Comparison of ENCODE assay signal across 8 cellular contexts in genomic region chr2:26243643-26244478, GRCh38.
DNase-seq lines count a peak whose midpoint lies in the region; ATAC-seq and TF ChIP-seq lines count a peak whose summit lies in the region.

No MANE protein-coding gene starts in this region.

- peak overlapping the region; percentile 76 for H3K27ac ChIP-seq in iPS-18a (ENCODE audit: low read length)
- H3K27ac ChIP-seq in skin epidermis, result peak overlapping the region; percentile 93 to 100 (median 99)

- peaks cover 12% of the 10 kb centered on the region for H3K4me1 ChIP-seq in iPS-18a (ENCODE audit: control insufficient read depth, low read depth, low read length)

- H3K9ac ChIP-seq in iPS-18a (ENCODE audit: low read length), result peak overlapping the region; percentile 64

- no peaks in the 10 kb centered on the region for H3K27me3 ChIP-seq in iPS-18a (ENCODE audit: control insufficient read depth, insufficient read depth, low read length)

- no peaks in the 10 kb centered on the region for H3K36me3 ChIP-seq in iPS-18a (ENCODE audit: control insufficient read depth, low read depth, low read length)

- no peaks in the 10 kb centered on the region for H3K9me3 ChIP-seq in iPS-18a (ENCODE audit: control insufficient read depth, low read depth, low read length)

- H3K4me3 ChIP-seq in astrocyte of the cerebellum (ENCODE audit: low read depth, low read length) (peak overlapping the region; percentile 99), iPS-18a (ENCODE audit: low read length) (peak overlapping the region; percentile 81), skin epidermis (peak overlapping the region; percentile 68 to 96 (median 88))

- no peak for TF ChIP-seq CTCF in astrocyte of the cerebellum (IDR thresholded peaks at IDR 0.05; ENCODE audit: low read depth, low read length, missing control alignments)

- peak; percentile 28 for ATAC-seq in GM18502 (IDR thresholded peaks at IDR 0.05; ENCODE audit: poor library complexity, unreplicated experiment)
- ATAC-seq in HG02970 (IDR thresholded peaks at IDR 0.05; ENCODE audit: low FRiP score, unreplicated experiment), result peak; percentile 29

- DNase-seq in AML-193 (lab: John Stamatoyannopoulos, UW) (peak; percentile 38 to 46), NCI-H526 (lab: John Stamatoyannopoulos, UW) (peak; percentile 16 to 55), astrocyte of the cerebellum (ENCODE audit: low read depth) (no peak), islet precursor cell (no peak)

- in situ Hi-C loops in astrocyte of the cerebellum (cut with HindIII; ENCODE audit: low sequenced_read_pairs), result no loop called here

Comparison
In these comparisons a context has a peak if more than half of its experiments do, and no peak if none do; other contexts are left out.
1. DNase-seq: peak in AML-193 (2 of 2) and NCI-H526 (2 of 2); none in astrocyte of the cerebellum (single experiment) and islet precursor cell (single experiment).
2. Peak in every context shown above with its lines, with median percentiles within 50 percentile points of each other: H3K4me3 ChIP-seq.